In the genomic region with DNA sequence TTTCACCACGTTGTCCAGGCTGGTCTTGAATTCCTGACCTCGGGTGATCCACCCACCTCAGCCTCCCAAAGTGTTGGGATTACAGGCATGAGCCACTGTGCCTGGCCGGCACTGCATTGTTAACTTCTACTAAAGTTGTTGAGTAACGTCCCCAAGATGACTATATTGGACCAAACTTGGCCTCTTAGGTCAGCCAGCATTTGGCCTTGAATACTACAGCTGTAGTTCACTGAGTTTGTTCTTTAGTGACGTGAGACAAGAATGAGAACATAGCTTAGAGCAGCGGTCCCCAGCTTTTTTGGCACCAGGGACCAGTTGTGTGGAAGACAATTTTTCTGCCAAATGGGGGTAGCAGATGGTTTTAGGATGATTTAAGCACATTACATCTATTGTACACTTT, we compare ENCODE assay signal across 1 cellular context.
TF ChIP-seq lines count a peak whose summit lies in the region.

No MANE protein-coding gene starts in this region.

TF ChIP-seq in HepG2, 621 proteins besides CTCF, POLR2A, EP300 and RAD21 (continued from another document):
- TF ChIP-seq ZNF430 (CRISPR knock-in tag; IDR thresholded peaks at IDR 0.05): no peak
- TF ChIP-seq GFI1 (CRISPR knock-in tag; IDR thresholded peaks at IDR 0.05; ENCODE audit: borderline replicate concordance): no peak
- no peak for TF ChIP-seq SRF (IDR thresholded peaks at IDR 0.05; ENCODE audit: low read depth, low read length)
- no peak for TF ChIP-seq FOXK1 (CRISPR knock-in tag; IDR thresholded peaks at IDR 0.05; ENCODE audit: borderline replicate concordance, low read depth)
- no peak for TF ChIP-seq MTF1 (CRISPR knock-in tag; IDR thresholded peaks at IDR 0.05)
- TF ChIP-seq, protein P1, sequence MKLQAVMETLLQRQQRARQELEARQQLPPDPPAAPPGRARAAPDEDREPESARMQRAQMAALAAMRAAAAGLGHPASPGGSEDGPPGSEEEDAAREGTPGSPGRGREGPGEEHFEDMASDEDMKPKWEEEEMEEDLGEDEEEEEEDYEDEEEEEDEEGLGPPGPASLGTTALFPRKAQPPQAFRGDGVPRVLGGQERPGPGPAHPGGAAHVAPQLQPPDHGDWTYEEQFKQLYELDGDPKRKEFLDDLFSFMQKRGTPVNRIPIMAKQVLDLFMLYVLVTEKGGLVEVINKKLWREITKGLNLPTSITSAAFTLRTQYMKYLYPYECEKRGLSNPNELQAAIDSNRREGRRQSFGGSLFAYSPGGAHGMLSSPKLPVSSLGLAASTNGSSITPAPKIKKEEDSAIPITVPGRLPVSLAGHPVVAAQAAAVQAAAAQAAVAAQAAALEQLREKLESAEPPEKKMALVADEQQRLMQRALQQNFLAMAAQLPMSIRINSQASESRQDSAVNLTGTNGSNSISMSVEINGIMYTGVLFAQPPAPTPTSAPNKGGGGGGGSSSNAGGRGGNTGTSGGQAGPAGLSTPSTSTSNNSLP (IDR thresholded peaks at IDR 0.05; ENCODE audit: low read depth, low read length): no peak
- no peak for TF ChIP-seq ZNF33A (CRISPR knock-in tag; IDR thresholded peaks at IDR 0.05; ENCODE audit: borderline replicate concordance)
- TF ChIP-seq, protein P2, sequence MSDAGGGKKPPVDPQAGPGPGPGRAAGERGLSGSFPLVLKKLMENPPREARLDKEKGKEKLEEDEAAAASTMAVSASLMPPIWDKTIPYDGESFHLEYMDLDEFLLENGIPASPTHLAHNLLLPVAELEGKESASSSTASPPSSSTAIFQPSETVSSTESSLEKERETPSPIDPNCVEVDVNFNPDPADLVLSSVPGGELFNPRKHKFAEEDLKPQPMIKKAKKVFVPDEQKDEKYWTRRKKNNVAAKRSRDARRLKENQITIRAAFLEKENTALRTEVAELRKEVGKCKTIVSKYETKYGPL (CRISPR knock-in tag; IDR thresholded peaks at IDR 0.05): no peak
- no peak for TF ChIP-seq SIX1 (CRISPR knock-in tag; IDR thresholded peaks at IDR 0.05; ENCODE audit: borderline replicate concordance)
- TF ChIP-seq, protein P3, sequence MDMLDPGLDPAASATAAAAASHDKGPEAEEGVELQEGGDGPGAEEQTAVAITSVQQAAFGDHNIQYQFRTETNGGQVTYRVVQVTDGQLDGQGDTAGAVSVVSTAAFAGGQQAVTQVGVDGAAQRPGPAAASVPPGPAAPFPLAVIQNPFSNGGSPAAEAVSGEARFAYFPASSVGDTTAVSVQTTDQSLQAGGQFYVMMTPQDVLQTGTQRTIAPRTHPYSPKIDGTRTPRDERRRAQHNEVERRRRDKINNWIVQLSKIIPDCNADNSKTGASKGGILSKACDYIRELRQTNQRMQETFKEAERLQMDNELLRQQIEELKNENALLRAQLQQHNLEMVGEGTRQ (IDR thresholded peaks at IDR 0.05; ENCODE audit: low read depth, low read length): no peak
- TF ChIP-seq, protein P3 (CRISPR knock-in tag; IDR thresholded peaks at IDR 0.05; ENCODE audit: borderline replicate concordance): no peak
- no peak for TF ChIP-seq SP2 (CRISPR knock-in tag; IDR thresholded peaks at IDR 0.05)
- TF ChIP-seq, protein P4, sequence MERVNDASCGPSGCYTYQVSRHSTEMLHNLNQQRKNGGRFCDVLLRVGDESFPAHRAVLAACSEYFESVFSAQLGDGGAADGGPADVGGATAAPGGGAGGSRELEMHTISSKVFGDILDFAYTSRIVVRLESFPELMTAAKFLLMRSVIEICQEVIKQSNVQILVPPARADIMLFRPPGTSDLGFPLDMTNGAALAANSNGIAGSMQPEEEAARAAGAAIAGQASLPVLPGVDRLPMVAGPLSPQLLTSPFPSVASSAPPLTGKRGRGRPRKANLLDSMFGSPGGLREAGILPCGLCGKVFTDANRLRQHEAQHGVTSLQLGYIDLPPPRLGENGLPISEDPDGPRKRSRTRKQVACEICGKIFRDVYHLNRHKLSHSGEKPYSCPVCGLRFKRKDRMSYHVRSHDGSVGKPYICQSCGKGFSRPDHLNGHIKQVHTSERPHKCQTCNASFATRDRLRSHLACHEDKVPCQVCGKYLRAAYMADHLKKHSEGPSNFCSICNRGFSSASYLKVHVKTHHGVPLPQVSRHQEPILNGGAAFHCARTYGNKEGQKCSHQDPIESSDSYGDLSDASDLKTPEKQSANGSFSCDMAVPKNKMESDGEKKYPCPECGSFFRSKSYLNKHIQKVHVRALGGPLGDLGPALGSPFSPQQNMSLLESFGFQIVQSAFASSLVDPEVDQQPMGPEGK (CRISPR knock-in tag; IDR thresholded peaks at IDR 0.05): no peak
- TF ChIP-seq ZNF562 (CRISPR knock-in tag; IDR thresholded peaks at IDR 0.05; ENCODE audit: borderline replicate concordance): no peak
- TF ChIP-seq, protein P5, sequence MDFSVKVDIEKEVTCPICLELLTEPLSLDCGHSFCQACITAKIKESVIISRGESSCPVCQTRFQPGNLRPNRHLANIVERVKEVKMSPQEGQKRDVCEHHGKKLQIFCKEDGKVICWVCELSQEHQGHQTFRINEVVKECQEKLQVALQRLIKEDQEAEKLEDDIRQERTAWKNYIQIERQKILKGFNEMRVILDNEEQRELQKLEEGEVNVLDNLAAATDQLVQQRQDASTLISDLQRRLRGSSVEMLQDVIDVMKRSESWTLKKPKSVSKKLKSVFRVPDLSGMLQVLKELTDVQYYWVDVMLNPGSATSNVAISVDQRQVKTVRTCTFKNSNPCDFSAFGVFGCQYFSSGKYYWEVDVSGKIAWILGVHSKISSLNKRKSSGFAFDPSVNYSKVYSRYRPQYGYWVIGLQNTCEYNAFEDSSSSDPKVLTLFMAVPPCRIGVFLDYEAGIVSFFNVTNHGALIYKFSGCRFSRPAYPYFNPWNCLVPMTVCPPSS (IDR thresholded peaks at IDR 0.05): no peak
- TF ChIP-seq, protein P6, sequence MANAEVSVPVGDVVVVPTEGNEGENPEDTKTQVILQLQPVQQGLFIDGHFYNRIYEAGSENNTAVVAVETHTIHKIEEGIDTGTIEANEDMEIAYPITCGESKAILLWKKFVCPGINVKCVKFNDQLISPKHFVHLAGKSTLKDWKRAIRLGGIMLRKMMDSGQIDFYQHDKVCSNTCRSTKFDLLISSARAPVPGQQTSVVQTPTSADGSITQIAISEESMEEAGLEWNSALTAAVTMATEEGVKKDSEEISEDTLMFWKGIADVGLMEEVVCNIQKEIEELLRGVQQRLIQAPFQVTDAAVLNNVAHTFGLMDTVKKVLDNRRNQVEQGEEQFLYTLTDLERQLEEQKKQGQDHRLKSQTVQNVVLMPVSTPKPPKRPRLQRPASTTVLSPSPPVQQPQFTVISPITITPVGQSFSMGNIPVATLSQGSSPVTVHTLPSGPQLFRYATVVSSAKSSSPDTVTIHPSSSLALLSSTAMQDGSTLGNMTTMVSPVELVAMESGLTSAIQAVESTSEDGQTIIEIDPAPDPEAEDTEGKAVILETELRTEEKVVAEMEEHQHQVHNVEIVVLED (CRISPR knock-in tag; IDR thresholded peaks at IDR 0.05; ENCODE audit: borderline replicate concordance): no peak
- no peak for TF ChIP-seq KDM2A (CRISPR knock-in tag; IDR thresholded peaks at IDR 0.05; ENCODE audit: borderline replicate concordance, low read depth)
